1 cellular context compared by ENCODE assay signal in the genomic region with DNA sequence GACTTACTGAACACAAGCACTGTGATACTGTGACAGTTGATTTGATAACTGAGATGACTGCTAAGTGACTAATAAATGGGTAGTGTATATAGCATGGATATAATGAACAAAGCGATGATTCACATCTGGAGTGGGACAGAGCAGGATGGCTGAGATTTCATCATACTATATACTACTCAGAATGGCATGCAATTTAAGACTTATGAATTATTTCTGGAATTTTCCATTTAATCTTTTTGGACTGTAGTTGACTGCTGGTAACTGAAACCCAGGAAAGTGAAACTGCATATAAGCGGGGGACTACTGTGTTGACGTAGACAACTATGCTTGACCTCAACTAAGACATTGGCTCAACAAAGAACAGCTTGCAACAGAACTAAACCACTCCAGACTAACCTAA.
TF ChIP-seq lines count a peak whose summit lies in the region.

No MANE protein-coding gene starts in this region.

TF ChIP-seq in K562, 482 proteins besides CTCF, POLR2A, EP300 and RAD21 (continued from another document):
- TF ChIP-seq, protein P1, sequence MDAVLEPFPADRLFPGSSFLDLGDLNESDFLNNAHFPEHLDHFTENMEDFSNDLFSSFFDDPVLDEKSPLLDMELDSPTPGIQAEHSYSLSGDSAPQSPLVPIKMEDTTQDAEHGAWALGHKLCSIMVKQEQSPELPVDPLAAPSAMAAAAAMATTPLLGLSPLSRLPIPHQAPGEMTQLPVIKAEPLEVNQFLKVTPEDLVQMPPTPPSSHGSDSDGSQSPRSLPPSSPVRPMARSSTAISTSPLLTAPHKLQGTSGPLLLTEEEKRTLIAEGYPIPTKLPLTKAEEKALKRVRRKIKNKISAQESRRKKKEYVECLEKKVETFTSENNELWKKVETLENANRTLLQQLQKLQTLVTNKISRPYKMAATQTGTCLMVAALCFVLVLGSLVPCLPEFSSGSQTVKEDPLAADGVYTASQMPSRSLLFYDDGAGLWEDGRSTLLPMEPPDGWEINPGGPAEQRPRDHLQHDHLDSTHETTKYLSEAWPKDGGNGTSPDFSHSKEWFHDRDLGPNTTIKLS (IDR thresholded peaks at IDR 0.05; ENCODE audit: borderline replicate concordance, low read depth), result no peak
- TF ChIP-seq, protein P2, sequence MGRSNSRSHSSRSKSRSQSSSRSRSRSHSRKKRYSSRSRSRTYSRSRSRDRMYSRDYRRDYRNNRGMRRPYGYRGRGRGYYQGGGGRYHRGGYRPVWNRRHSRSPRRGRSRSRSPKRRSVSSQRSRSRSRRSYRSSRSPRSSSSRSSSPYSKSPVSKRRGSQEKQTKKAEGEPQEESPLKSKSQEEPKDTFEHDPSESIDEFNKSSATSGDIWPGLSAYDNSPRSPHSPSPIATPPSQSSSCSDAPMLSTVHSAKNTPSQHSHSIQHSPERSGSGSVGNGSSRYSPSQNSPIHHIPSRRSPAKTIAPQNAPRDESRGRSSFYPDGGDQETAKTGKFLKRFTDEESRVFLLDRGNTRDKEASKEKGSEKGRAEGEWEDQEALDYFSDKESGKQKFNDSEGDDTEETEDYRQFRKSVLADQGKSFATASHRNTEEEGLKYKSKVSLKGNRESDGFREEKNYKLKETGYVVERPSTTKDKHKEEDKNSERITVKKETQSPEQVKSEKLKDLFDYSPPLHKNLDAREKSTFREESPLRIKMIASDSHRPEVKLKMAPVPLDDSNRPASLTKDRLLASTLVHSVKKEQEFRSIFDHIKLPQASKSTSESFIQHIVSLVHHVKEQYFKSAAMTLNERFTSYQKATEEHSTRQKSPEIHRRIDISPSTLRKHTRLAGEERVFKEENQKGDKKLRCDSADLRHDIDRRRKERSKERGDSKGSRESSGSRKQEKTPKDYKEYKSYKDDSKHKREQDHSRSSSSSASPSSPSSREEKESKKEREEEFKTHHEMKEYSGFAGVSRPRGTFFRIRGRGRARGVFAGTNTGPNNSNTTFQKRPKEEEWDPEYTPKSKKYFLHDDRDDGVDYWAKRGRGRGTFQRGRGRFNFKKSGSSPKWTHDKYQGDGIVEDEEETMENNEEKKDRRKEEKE (IDR thresholded peaks at IDR 0.05; ENCODE audit: borderline replicate concordance in 1 of 2, control insufficient read depth in 1 of 2, low read depth in 2 of 2, low read length in 1 of 2), result no peak
- no peak for TF ChIP-seq ZBTB7A (IDR thresholded peaks at IDR 0.05; ENCODE audit: borderline replicate concordance, control insufficient read depth, low read depth, low read length)
